17 cellular contexts compared by ENCODE assay signal in genomic region chr3:195023989-195024388, GRCh38.
DNase-seq lines count a peak whose midpoint lies in the region; ATAC-seq, FAIRE-seq and TF ChIP-seq lines count a peak whose summit lies in the region.
"Had no signal": no experiment of that assay in that cellular context is flagged by ENCODE, and none has a peak within 500 bp of the region (broad histone marks: within the 10 kb centered on the region; RNA-seq: fewer than 3 reads in every experiment).

No MANE protein-coding gene starts in this region.

- H3K79me2 ChIP-seq in GM12878 (ENCODE audit: control insufficient read depth, insufficient read depth, low read length) (no peaks in the 10 kb centered on the region), neural progenitor cell (ENCODE audit: low read depth) (no peaks in the 10 kb centered on the region)

- H3K4me2 ChIP-seq in GM12878 (ENCODE audit: control insufficient read depth, insufficient read depth) (no peak overlapping the region), neural progenitor cell (no peak overlapping the region)
- H3K4me2 ChIP-seq: BLaER1 treated with 17β-estradiol and CSF1 and Interleukin-3, amounts not matched to agents 10 nM and 100 nM had no signal

- no peaks in the 10 kb centered on the region for H3K36me3 ChIP-seq in HEK293 (ENCODE audit: control insufficient read depth in 2 of 2, insufficient read depth in 1 of 2, low read length in 2 of 2)
- no peaks in the 10 kb centered on the region for H3K36me3 ChIP-seq in GM12878 (ENCODE audit: control insufficient read depth in 2 of 2, insufficient read depth in 2 of 2, low read length in 1 of 2)
- no peaks in the 10 kb centered on the region for H3K36me3 ChIP-seq in neural progenitor cell
- no peaks in the 10 kb centered on the region for H3K36me3 ChIP-seq in sigmoid colon
- H3K36me3 ChIP-seq: BLaER1 treated with 17β-estradiol and CSF1 and Interleukin-3, amounts not matched to agents 10 nM and 100 nM had no signal

- H3K9ac ChIP-seq in GM12878 (ENCODE audit: control insufficient read depth, insufficient read depth, low read length) (no peak overlapping the region), neural progenitor cell (no peak overlapping the region)
- H3K9ac ChIP-seq: BLaER1 treated with 17β-estradiol and CSF1 and Interleukin-3, amounts not matched to agents 10 nM and 100 nM had no signal

- no peaks in the 10 kb centered on the region for H4K20me1 ChIP-seq in GM12878 (ENCODE audit: control insufficient read depth, insufficient read depth)
- H4K20me1 ChIP-seq in neural progenitor cell (ENCODE audit: low read depth): no peaks in the 10 kb centered on the region
- H4K20me1 ChIP-seq: BLaER1 treated with 17β-estradiol and CSF1 and Interleukin-3, amounts not matched to agents 10 nM and 100 nM had no signal

- intact Hi-C loops in GM12878 (cut with micrococcal nuclease; ENCODE audit: unreplicated experiment): no loop called here
- intact Hi-C loops in sigmoid colon (cut with DNase I): no loop called here

- no peak overlapping the region for H2AFZ ChIP-seq in GM12878 (ENCODE audit: control insufficient read depth, low read depth, low read length)
- H2AFZ ChIP-seq in neural progenitor cell (replicated peaks): no peak overlapping the region

- H3K9me3 ChIP-seq in HEK293 (ENCODE audit: control insufficient read depth, insufficient read depth, low read depth, low read length) (no peaks in the 10 kb centered on the region), GM12878 (replicated peaks; ENCODE audit: control insufficient read depth, insufficient read depth, low read length) (no peaks in the 10 kb centered on the region; the same call in 2 of the 3 replicates), neural progenitor cell (ENCODE audit: low read depth) (no peaks in the 10 kb centered on the region), sigmoid colon (no peaks in the 10 kb centered on the region)
- H3K9me3 ChIP-seq: BLaER1 treated with 17β-estradiol and CSF1 and Interleukin-3, amounts not matched to agents 10 nM and 100 nM had no signal

- H3K27me3 Mint-ChIP-seq in neural progenitor cell (ENCODE audit: insufficient read depth, low read depth): peaks cover 9% of the 10 kb centered on the region
- H3K27me3 Mint-ChIP-seq in WTC11 (ENCODE audit: low read depth): peaks cover 4% of the 10 kb centered on the region

- BruUV-seq in GM12878 (replicated peaks; lab: Mats Ljungman, UMichigan): no TSS peak

- H3K27ac Mint-ChIP-seq in neural progenitor cell (no peak overlapping the region), WTC11 (no peak overlapping the region)
- H3K27ac Mint-ChIP-seq: B cell; CD8-positive, alpha-beta T cell had no signal

- H3K36me3 Mint-ChIP-seq in neural progenitor cell (peaks cover 1% of the 10 kb centered on the region), WTC11 (no peaks in the 10 kb centered on the region)
- H3K36me3 Mint-ChIP-seq: CD8-positive, alpha-beta T cell had no signal

- H3F3A ChIP-seq in neural progenitor cell (ENCODE audit: low read depth): no peaks in the 10 kb centered on the region

- SMC1A ChIA-PET in GM12878 (lab: Charles Lee; ENCODE audit: uncharacterized antibody, unreplicated experiment): no interaction called here

- H3K9me3 Mint-ChIP-seq in neural progenitor cell (peaks cover 15% of the 10 kb centered on the region), WTC11 (peaks cover 26% of the 10 kb centered on the region)
- H3K9me3 Mint-ChIP-seq: CD8-positive, alpha-beta T cell had no signal

- in situ Hi-C loops in GM12878 (cut with MboI): no loop called here

- WGBS in GM12878 (ENCODE audit: insufficient coverage, insufficient replicate concordance, low lambda C conversion rate, missing lambda C conversion rate): 77% methylated on average over 11 of the region's 11 CpGs
- 78 to 95% methylated on average over 11 of the region's 11 CpGs for WGBS in sigmoid colon, 2 donors

- H3K27ac ChIP-seq in HEK293 (ENCODE audit: extremely low read depth, low read depth, low read length) (no peak overlapping the region), GM12878 (ENCODE audit: control insufficient read depth, insufficient read depth) (no peak overlapping the region), neural progenitor cell (no peak overlapping the region), sigmoid colon (no peak overlapping the region)
- H3K27ac ChIP-seq: BLaER1 treated with 17β-estradiol and CSF1 and Interleukin-3, amounts not matched to agents 10 nM and 100 nM had no signal

- no peak for FAIRE-seq in GM12878 (lab: Jason Lieb, UNC)
- FAIRE-seq: HepG2 had no signal

- POLR2A ChIA-PET in HEK293 (lab: Yijun Ruan, JAX): no interaction called here
- POLR2A ChIA-PET in GM12878 (lab: Charles Lee): no interaction called here
- POLR2A ChIA-PET in WTC11 (lab: Charles Lee): no interaction called here

- CTCF ChIA-PET in HEK293 (lab: Yijun Ruan, JAX): no interaction called here
- CTCF ChIA-PET in GM12878 (lab: Yijun Ruan, JAX): no interaction called here
- CTCF ChIA-PET in WTC11 (lab: Charles Lee): no interaction called here

- RAD21 ChIA-PET in GM12878 (lab: Charles Lee; ENCODE audit: unreplicated experiment): no interaction called here

- H3K4me3 Mint-ChIP-seq in neural progenitor cell (peak overlapping the region; percentile 39), WTC11 (no peak overlapping the region)
- H3K4me3 Mint-ChIP-seq: B cell; CD8-positive, alpha-beta T cell had no signal

- no peaks in the 10 kb centered on the region for H3K4me1 ChIP-seq in HEK293 (ENCODE audit: control insufficient read depth, insufficient read depth, low read length)
- no peaks in the 10 kb centered on the region for H3K4me1 ChIP-seq in GM12878 (ENCODE audit: control insufficient read depth, insufficient read depth, low read length)
- H3K4me1 ChIP-seq in neural progenitor cell: no peaks in the 10 kb centered on the region
- H3K4me1 ChIP-seq in sigmoid colon: no peaks in the 10 kb centered on the region

- H3K4me1 Mint-ChIP-seq in neural progenitor cell (peaks cover 6% of the 10 kb centered on the region), WTC11 (no peaks in the 10 kb centered on the region)

- TF ChIP-seq RAD21 in GM12878 (IDR thresholded peaks at IDR 0.05; ENCODE audit: insufficient read depth, low read depth, low read length): no peak

- H3K4me3 ChIP-seq in HEK293 (ENCODE audit: low read depth, low read length): no peak overlapping the region
- H3K4me3 ChIP-seq in GM12878: no peak overlapping the region
- no peak overlapping the region for H3K4me3 ChIP-seq in neural progenitor cell
- H3K4me3 ChIP-seq in sigmoid colon: no peak overlapping the region
- H3K4me3 ChIP-seq: BLaER1 treated with 17β-estradiol and CSF1 and Interleukin-3, amounts not matched to agents 10 nM and 100 nM had no signal

- ATAC-seq in GM12878 (no peak), WTC11 (no peak), GM18909 (IDR thresholded peaks at IDR 0.05; ENCODE audit: poor library complexity, unreplicated experiment) (no peak)
- ATAC-seq: CD8-positive, alpha-beta T cell; HCT116; HepG2 had no signal

- TF ChIP-seq EP300 in GM12878 (IDR thresholded peaks at IDR 0.05; ENCODE audit: borderline replicate concordance in 1 of 2, control insufficient read depth in 1 of 2, low read depth in 2 of 2, low read length in 2 of 2) (no peak), sigmoid colon (IDR thresholded peaks at IDR 0.05) (no peak)

- TF ChIP-seq CTCF in HEK293 (tag by site-specific recombination; IDR thresholded peaks at IDR 0.05): no peak
- TF ChIP-seq CTCF in GM12878 (IDR thresholded peaks at IDR 0.05 in 2 of 3, conservative IDR thresholded peaks at IDR 0.05 in 1 of 3; ENCODE audit: control insufficient read depth in 2 of 3, extremely low read depth in 1 of 3, insufficient read depth in 1 of 3, low read depth in 3 of 3, low read length in 3 of 3): no peak
- no peak for TF ChIP-seq CTCF in neural progenitor cell (IDR thresholded peaks at IDR 0.05)
- no peak for TF ChIP-seq CTCF in sigmoid colon (IDR thresholded peaks at IDR 0.05)
- TF ChIP-seq CTCF in WTC11 (IDR thresholded peaks at IDR 0.05): no peak

- peaks cover 0 to 3% of the 10 kb centered on the region in 2 experiments; a peak in 1 of 4 replicates for H3K27me3 ChIP-seq in GM12878 (replicated peaks in 1 of 2; ENCODE audit: control insufficient read depth in 2 of 2, insufficient read depth in 2 of 2, low read length in 1 of 2)
- H3K27me3 ChIP-seq in neural progenitor cell: no peaks in the 10 kb centered on the region
- no peaks in the 10 kb centered on the region for H3K27me3 ChIP-seq in sigmoid colon
- H3K27me3 ChIP-seq: BLaER1 treated with 17β-estradiol and CSF1 and Interleukin-3, amounts not matched to agents 10 nM and 100 nM had no signal

- TF ChIP-seq POLR2A in GM12878 (IDR thresholded peaks at IDR 0.05; ENCODE audit: low read depth, low read length) (no peak), sigmoid colon (IDR thresholded peaks at IDR 0.05) (no peak)

- DNase-seq in GM12878 (ENCODE audit: low read depth, low spot score) (no peak), neural progenitor cell (ENCODE audit: low spot score) (no peak), sigmoid colon (peak; percentile 32), dermis blood vessel endothelial cell (no peak), WTC11 (ENCODE audit: low spot score) (no peak)
- DNase-seq: Calu3; CD8-positive, alpha-beta T cell; DMS79 treated with DMSO at 0.1 percent for 48 hours; GF-D8; GOT3; H7 had no signal

TF ChIP-seq in GM12878, 131 proteins besides CTCF, POLR2A, EP300 and RAD21 (continues in another document):
- no peak for TF ChIP-seq ZNF622 (IDR thresholded peaks at IDR 0.05)

TF ChIP-seq in WTC11, 78 proteins besides CTCF, POLR2A, EP300 and RAD21 (continues in another document):
- TF ChIP-seq ZNF396 (CRISPR knock-in tag; IDR thresholded peaks at IDR 0.05; ENCODE audit: borderline replicate concordance) (no peak), CREB1 (CRISPR knock-in tag; IDR thresholded peaks at IDR 0.05) (no peak), ZNF416 (CRISPR knock-in tag; IDR thresholded peaks at IDR 0.05) (no peak)
- TF ChIP-seq, protein P1, sequence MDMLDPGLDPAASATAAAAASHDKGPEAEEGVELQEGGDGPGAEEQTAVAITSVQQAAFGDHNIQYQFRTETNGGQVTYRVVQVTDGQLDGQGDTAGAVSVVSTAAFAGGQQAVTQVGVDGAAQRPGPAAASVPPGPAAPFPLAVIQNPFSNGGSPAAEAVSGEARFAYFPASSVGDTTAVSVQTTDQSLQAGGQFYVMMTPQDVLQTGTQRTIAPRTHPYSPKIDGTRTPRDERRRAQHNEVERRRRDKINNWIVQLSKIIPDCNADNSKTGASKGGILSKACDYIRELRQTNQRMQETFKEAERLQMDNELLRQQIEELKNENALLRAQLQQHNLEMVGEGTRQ (CRISPR knock-in tag; IDR thresholded peaks at IDR 0.05): no peak

Comparison
In these comparisons a context has a peak if more than half of its experiments do, and no peak if none do; other contexts are left out.
1. Of the 9 proteins assayed by ChIP-seq in both HEK293 and GM12878: peak only in HEK293: none; only in GM12878: PBX3; in both: none; in neither: 8.